ENCODE assay signal across 8 cellular contexts in genomic region chr14:90658541-90658967, GRCh38.
DNase-seq lines count a peak whose midpoint lies in the region; ATAC-seq, FAIRE-seq and TF ChIP-seq lines count a peak whose summit lies in the region.

No MANE protein-coding gene starts in this region.

- no peak overlapping the region for H3K9ac ChIP-seq in colonic mucosa (ENCODE audit: low read depth in 2 of 2, low read length in 2 of 2)

- H3K9me3 ChIP-seq in colonic mucosa = no peaks in the 10 kb centered on the region

- no peak overlapping the region for H3K4me3 ChIP-seq in colonic mucosa

- DNase-seq in A172 (ENCODE audit: low spot score) = peak; percentile 91
- peak; percentile 46 for DNase-seq in SIG-M5 (lab: John Stamatoyannopoulos, UW)
- DNase-seq in erythroblast (lab: John Stamatoyannopoulos, UW) = peak; percentile 33 to 47
- DNase-seq in NCI-H146 (lab: John Stamatoyannopoulos, UW) = no peak
- DNase-seq in colonic mucosa = no peak
- DNase-seq in HTR-8/SVneo (ENCODE audit: insufficient read length, low spot score) = no peak

- no peak for TF ChIP-seq CTCF in colonic mucosa (IDR thresholded peaks at IDR 0.05)

- H3K36me3 ChIP-seq in colonic mucosa = no peaks in the 10 kb centered on the region

- H3K27me3 ChIP-seq in colonic mucosa = no peaks in the 10 kb centered on the region

- ATAC-seq in GM18868 (IDR thresholded peaks at IDR 0.05; ENCODE audit: unreplicated experiment) = peak; percentile 60
- no peak for ATAC-seq in HG02759 (IDR thresholded peaks at IDR 0.05; ENCODE audit: unreplicated experiment)

- peaks cover 4% of the 10 kb centered on the region for H3K4me1 ChIP-seq in colonic mucosa

- FAIRE-seq in HTR-8/SVneo (lab: Jason Lieb, UNC) = no peak

- no peak for TF ChIP-seq POLR2A in erythroblast (IDR thresholded peaks at IDR 0.05; ENCODE audit: low read length)

- no peak overlapping the region for H3K27ac ChIP-seq in colonic mucosa

- intact Hi-C loops in colonic mucosa (cut with DNase I) = no loop called here

Comparison
In these comparisons a context has a peak if more than half of its experiments do, and no peak if none do; other contexts are left out.
1. DNase-seq: peak in A172 (single experiment), SIG-M5 (single experiment) and erythroblast (2 of 2); none in NCI-H146 (single experiment), colonic mucosa (single experiment) and HTR-8/SVneo (single experiment).